In genomic region chr19:4066176-4066606, GRCh38 we compare ENCODE assay signal across 8 cellular contexts. TPM values are rescaled to one million over a fixed set of nuclear protein-coding genes. Genes with fewer than 3 reads are reported as not detected.
DNase-seq lines count a peak whose midpoint lies in the region; ATAC-seq and TF ChIP-seq lines count a peak whose summit lies in the region.

No MANE protein-coding gene starts in this region.

- peak overlapping the region; percentile 72; the same call in 1 of the 2 replicates for H3K9ac ChIP-seq in MM.1S (ENCODE audit: low read length)

- no peaks in the 10 kb centered on the region for H3K9me2 ChIP-seq in MM.1S (replicated peaks; ENCODE audit: insufficient read depth, low read length)

- peak overlapping the region; percentile 44 for H3K4me3 Mint-ChIP-seq in activated naive CD8-positive, alpha-beta T cell

- no peak for DNase-seq in MM.1S
- DNase-seq in inferior parietal cortex (ENCODE audit: extremely low spot score) = peak; percentile 39
- DNase-seq in stimulated activated CD8-positive, alpha-beta memory T cell treated with anti-CD3 and anti-CD28 coated beads, Interleukin-12 subunit alpha, Interleukin-12 subunit beta, amount 100 ng/mL, for 4 hours (ENCODE audit: low read depth) = peak; percentile 52
- no peak for DNase-seq in cerebellum (ENCODE audit: low spot score)
- no peak for DNase-seq in NK-92 treated with Interleukin-12 subunit alpha and Interleukin-12 subunit beta, amount 100 ng/mL, for 24 hours (lab: John Stamatoyannopoulos, UW)
- no peak for DNase-seq in HEK293T (ENCODE audit: extremely low spot score)

- H3K27ac ChIP-seq in MM.1S (ENCODE audit: low read length) = no peak overlapping the region

- POLR2A ChIA-PET in HEK293T (lab: Yijun Ruan, JAX) = interaction anchor here (0.5 to 1.0 kb wide), 11 partner anchors 9 to 304 kb away, joined by 3 to 5 read pairs (median 4); partner anchors contain the start of genes EEF2, MRPL54 and PIAS4

- TF ChIP-seq CTCF in MM.1S (IDR thresholded peaks at IDR 0.05; ENCODE audit: low read length) = no peak

- CTCF ChIA-PET in HEK293T (lab: Yijun Ruan, JAX) = no interaction called here

- H2AFZ ChIP-seq in MM.1S (ENCODE audit: low read length) = peak overlapping the region; percentile 95

- H3K27me3 ChIP-seq in MM.1S (replicated peaks; ENCODE audit: insufficient read depth, low read length) = peaks cover 22% of the 10 kb centered on the region

- no peaks in the 10 kb centered on the region for H3K27me3 Mint-ChIP-seq in activated naive CD8-positive, alpha-beta T cell

- peaks cover 25% of the 10 kb centered on the region for H3K4me1 Mint-ChIP-seq in activated naive CD8-positive, alpha-beta T cell (ENCODE audit: low read depth)

- H3K9me3 ChIP-seq in MM.1S (replicated peaks; ENCODE audit: insufficient read depth, low read length) = no peaks in the 10 kb centered on the region

- peaks cover 10% of the 10 kb centered on the region for H3K4me1 ChIP-seq in MM.1S (ENCODE audit: low read length)

- H3K27ac Mint-ChIP-seq in activated naive CD8-positive, alpha-beta T cell = no peak overlapping the region

- H3K4me3 ChIP-seq in MM.1S (ENCODE audit: low read length) = peak overlapping the region; percentile 97

- H3K79me2 ChIP-seq in MM.1S (ENCODE audit: low read length) = peaks cover 39% of the 10 kb centered on the region

- peak overlapping the region; percentile 97 for H3K4me2 ChIP-seq in MM.1S (ENCODE audit: low read depth, low read length)

- no peaks in the 10 kb centered on the region for H3K9me3 Mint-ChIP-seq in activated naive CD8-positive, alpha-beta T cell (ENCODE audit: low read depth)

- H4K20me1 ChIP-seq in MM.1S (ENCODE audit: insufficient read depth, low read length) = peaks cover 32% of the 10 kb centered on the region

- H3F3A ChIP-seq in MM.1S (ENCODE audit: insufficient read depth, low read length) = peaks cover 7% of the 10 kb centered on the region

- no peaks in the 10 kb centered on the region for H3K36me3 Mint-ChIP-seq in activated naive CD8-positive, alpha-beta T cell

- no peaks in the 10 kb centered on the region for H3K36me3 ChIP-seq in MM.1S (replicated peaks; ENCODE audit: insufficient read depth, low read length)

- no peak for ATAC-seq in GM21717 (IDR thresholded peaks at IDR 0.05; ENCODE audit: unreplicated experiment)

TF ChIP-seq in HEK293T, 16 proteins besides CTCF, POLR2A, EP300 and RAD21:
- TF ChIP-seq BHLHE40 (IDR thresholded peaks at IDR 0.05; ENCODE audit: borderline replicate concordance) (no peak), LEF1 (IDR thresholded peaks at IDR 0.05; ENCODE audit: borderline replicate concordance) (no peak), FOXM1 (IDR thresholded peaks at IDR 0.05; ENCODE audit: borderline replicate concordance) (no peak), PKNOX1 (IDR thresholded peaks at IDR 0.05) (no peak), SUZ12 (IDR thresholded peaks at IDR 0.05) (no peak), ZNF384 (IDR thresholded peaks at IDR 0.05) (no peak), ELF4 (IDR thresholded peaks at IDR 0.05) (no peak), FOXA1 (IDR thresholded peaks at IDR 0.05) (no peak), ARNT (IDR thresholded peaks at IDR 0.05) (no peak), HDGF (IDR thresholded peaks at IDR 0.05; ENCODE audit: borderline replicate concordance) (no peak), CTBP1 (IDR thresholded peaks at IDR 0.05; ENCODE audit: borderline replicate concordance) (no peak), FOXK2 (IDR thresholded peaks at IDR 0.05) (no peak), L3MBTL2 (conservative IDR thresholded peaks at IDR 0.05) (no peak), SP1 (IDR thresholded peaks at IDR 0.05) (no peak), TARDBP (IDR thresholded peaks at IDR 0.05) (no peak), NFRKB (IDR thresholded peaks at IDR 0.05) (no peak)

RNA-seq across cellular contexts. Expression of gene ZBTB7A, which starts 0.5 kb away (rescaled TPM):
- 3.5 TPM for total RNA-seq in cerebellum

RNA-seq across cellular contexts. Expression of gene MAP2K2, which starts 57.7 kb away (rescaled TPM):
- 51.0 TPM for total RNA-seq in cerebellum

RNA-seq across cellular contexts. Expression of gene PIAS4, which starts 58.7 kb away (rescaled TPM):
- total RNA-seq in cerebellum = 19.1 TPM

Comparison
In these comparisons a context has a peak if more than half of its experiments do, and no peak if none do; other contexts are left out.
1. DNase-seq: peak in inferior parietal cortex (single experiment) and stimulated activated CD8-positive, alpha-beta memory T cell treated with anti-CD3 and anti-CD28 coated beads, Interleukin-12 subunit alpha, Interleukin-12 subunit beta, amount 100 ng/mL, for 4 hours (single experiment); none in MM.1S (single experiment), cerebellum (single experiment), NK-92 treated with Interleukin-12 subunit alpha and Interleukin-12 subunit beta, amount 100 ng/mL, for 24 hours (single experiment) and HEK293T (single experiment).